In genomic region chr7:40551685-40552576, GRCh38 we compare ENCODE assay signal across 8 cellular contexts.
DNase-seq lines count a peak whose midpoint lies in the region; ATAC-seq and TF ChIP-seq lines count a peak whose summit lies in the region.

No MANE protein-coding gene starts in this region.

- peaks cover 86% of the 10 kb centered on the region for H3K79me2 ChIP-seq in SK-N-SH (ENCODE audit: insufficient read depth)

- H3K27ac Mint-ChIP-seq in activated CD8-positive, alpha-beta memory T cell treated with anti-CD3 and anti-CD28 coated beads, Interleukin-2, amount 10 ng/mL, durations not matched to agents 7 days and 5 days = no peak overlapping the region

- POLR2A ChIA-PET in SK-N-SH (lab: Yijun Ruan, JAX) = no interaction called here

- H3K4me3 ChIP-seq in SK-N-SH (ENCODE audit: low read depth in 2 of 2, low read length in 1 of 2) = no peak overlapping the region

- H3K9ac ChIP-seq in SK-N-SH = peak overlapping the region; percentile 31; the same call in 1 of the 2 replicates

- no peaks in the 10 kb centered on the region for H4K20me1 ChIP-seq in SK-N-SH (ENCODE audit: insufficient read depth)

- DNase-seq in activated CD8-positive, alpha-beta memory T cell treated with anti-CD3 and anti-CD28 coated beads, Interleukin-2, amount 10 ng/mL, durations not matched to agents 7 days and 5 days = no peak
- no peak for DNase-seq in activated CD8-positive, alpha-beta memory T cell treated with anti-CD3 and anti-CD28 coated beads, Interleukin-2, amount 50 U/mL, for 4 hours
- DNase-seq in SK-N-SH = peak; percentile 81
- DNase-seq in left lobe of liver (ENCODE audit: low spot score) = peak; percentile 46
- DNase-seq in NCI-H69 (lab: John Stamatoyannopoulos, UW) = no peak
- DNase-seq in iPS-NIHi7 (ENCODE audit: extremely low spot score) = no peak
- DNase-seq in inferior parietal cortex (ENCODE audit: extremely low spot score) = no peak

- H3K9me2 ChIP-seq in SK-N-SH = no peaks in the 10 kb centered on the region

- no peaks in the 10 kb centered on the region for H3K27me3 Mint-ChIP-seq in activated CD8-positive, alpha-beta memory T cell treated with anti-CD3 and anti-CD28 coated beads, Interleukin-2, amount 10 ng/mL, durations not matched to agents 7 days and 5 days

- no peaks in the 10 kb centered on the region for H3K36me3 Mint-ChIP-seq in activated CD8-positive, alpha-beta memory T cell treated with anti-CD3 and anti-CD28 coated beads, Interleukin-2, amount 10 ng/mL, durations not matched to agents 7 days and 5 days

- H3K4me3 Mint-ChIP-seq in activated CD8-positive, alpha-beta memory T cell treated with anti-CD3 and anti-CD28 coated beads, Interleukin-2, amount 10 ng/mL, durations not matched to agents 7 days and 5 days = no peak overlapping the region

- peaks cover 0 to 10% of the 10 kb centered on the region in 2 experiments for H3K36me3 ChIP-seq in SK-N-SH (replicated peaks in 1 of 2; ENCODE audit: control insufficient read depth in 1 of 2, insufficient read depth in 2 of 2, low read length in 1 of 2)

- peak overlapping the region; percentile 59 for H3K4me2 ChIP-seq in SK-N-SH

- peak overlapping the region; percentile 82 to 100 for H3K27ac ChIP-seq in SK-N-SH (ENCODE audit: low read depth in 2 of 2, low read length in 1 of 2)

- CTCF ChIA-PET in activated CD8-positive, alpha-beta memory T cell treated with anti-CD3 and anti-CD28 coated beads, Interleukin-2, amount 10 ng/mL, durations not matched to agents 7 days and 5 days (lab: Charles Lee) = no interaction called here
- CTCF ChIA-PET in SK-N-SH (lab: Yijun Ruan, JAX) = interaction anchor here (0.9 to 2.1 kb wide), 7 partner anchors 10 to 1153 kb away, joined by 3 to 6 read pairs (median 4); no protein-coding TSS in a partner anchor

- H3F3A ChIP-seq in SK-N-SH (replicated peaks; ENCODE audit: insufficient read depth) = peaks cover 35% of the 10 kb centered on the region

- peaks cover 2% of the 10 kb centered on the region for H3K9me3 Mint-ChIP-seq in activated CD8-positive, alpha-beta memory T cell treated with anti-CD3 and anti-CD28 coated beads, Interleukin-2, amount 10 ng/mL, durations not matched to agents 7 days and 5 days (ENCODE audit: low read depth)

- no peaks in the 10 kb centered on the region for H3K27me3 ChIP-seq in SK-N-SH (ENCODE audit: insufficient read depth)

- H3K9me3 ChIP-seq in SK-N-SH = no peaks in the 10 kb centered on the region

- H3K4me1 Mint-ChIP-seq in activated CD8-positive, alpha-beta memory T cell treated with anti-CD3 and anti-CD28 coated beads, Interleukin-2, amount 10 ng/mL, durations not matched to agents 7 days and 5 days = peaks cover 9% of the 10 kb centered on the region

- TF ChIP-seq CTCF in SK-N-SH (IDR thresholded peaks at IDR 0.05) = no peak

- peaks cover 13 to 30% of the 10 kb centered on the region in 2 experiments for H3K4me1 ChIP-seq in SK-N-SH (ENCODE audit: control insufficient read depth in 1 of 2, insufficient read depth in 2 of 2, low read depth in 1 of 2, low read length in 1 of 2)

- H2AFZ ChIP-seq in SK-N-SH (ENCODE audit: low read depth) = peak overlapping the region; percentile 18

- peak; percentile 40 for TF ChIP-seq RAD21 in SK-N-SH (IDR thresholded peaks at IDR 0.05; ENCODE audit: low read length)

- WGBS in SK-N-SH (ENCODE audit: low lambda C conversion rate) = 20% methylated on average over 8 of the region's 8 CpGs

- ATAC-seq in activated CD8-positive, alpha-beta memory T cell treated with anti-CD3 and anti-CD28 coated beads, Interleukin-2, amount 10 ng/mL, durations not matched to agents 7 days and 5 days = peak; percentile 47
- ATAC-seq in HG03025 (IDR thresholded peaks at IDR 0.05; ENCODE audit: low FRiP score, unreplicated experiment) (peak; percentile 49), left lobe of liver (peak; percentile 70)

- peak; percentile 72 to 99; a peak in 3 of 4 replicates for TF ChIP-seq EP300 in SK-N-SH (IDR thresholded peaks at IDR 0.05; ENCODE audit: borderline replicate concordance in 1 of 2, low read depth in 1 of 2, low read length in 1 of 2)

TF ChIP-seq in SK-N-SH, 30 proteins besides CTCF, POLR2A, EP300 and RAD21 (continues in another document):
- TF ChIP-seq SIN3A (IDR thresholded peaks at IDR 0.05; ENCODE audit: borderline replicate concordance, low read depth, low read length) (peak; percentile 33; the same call in 1 of the 2 replicates), GABPA (IDR thresholded peaks at IDR 0.05; ENCODE audit: low read depth) (0 out of 2 replicates have a peak, but pooled peaks have one; percentile 16), TCF12 (IDR thresholded peaks at IDR 0.05) (peak; percentile 95), FOSL2 (IDR thresholded peaks at IDR 0.05; ENCODE audit: borderline replicate concordance, low read depth) (peak; percentile 84), RCOR1 (IDR thresholded peaks at IDR 0.05; ENCODE audit: low read length) (peak; percentile 90), CHD2 (IDR thresholded peaks at IDR 0.05; ENCODE audit: low read length, partially characterized antibody) (peak; percentile 92), FOXM1 (IDR thresholded peaks at IDR 0.05; ENCODE audit: low read depth) (peak; percentile 51; the same call in 1 of the 2 replicates), TEAD4 (IDR thresholded peaks at IDR 0.05; ENCODE audit: borderline replicate concordance, insufficient read depth) (peak; percentile 53; the same call in 1 of the 2 replicates), EZH2phosphoT487 (IDR thresholded peaks at IDR 0.05; ENCODE audit: borderline replicate concordance, low read depth) (no peak), GATA2 (CRISPR knock-in tag; IDR thresholded peaks at IDR 0.05) (peak; percentile 96), MXI1 (IDR thresholded peaks at IDR 0.05; ENCODE audit: low read depth, low read length) (no peak; the same call in 1 of the 2 replicates), ELF1 (IDR thresholded peaks at IDR 0.05) (peak; percentile 37; the same call in 1 of the 2 replicates), NFIC (IDR thresholded peaks at IDR 0.05; ENCODE audit: borderline replicate concordance) (peak; percentile 36; the same call in 1 of the 2 replicates), RXRA (IDR thresholded peaks at IDR 0.05; ENCODE audit: borderline replicate concordance, low read depth) (peak; percentile 20; the same call in 1 of the 2 replicates), TAF1 (IDR thresholded peaks at IDR 0.05; ENCODE audit: borderline replicate concordance, low read depth, low read length) (no peak; the same call in 1 of the 2 replicates), FOXJ3 (CRISPR knock-in tag; IDR thresholded peaks at IDR 0.05) (peak; percentile 98), RFX5 (IDR thresholded peaks at IDR 0.05; ENCODE audit: low read length) (no peak), MEF2A (IDR thresholded peaks at IDR 0.05; ENCODE audit: borderline replicate concordance, low read depth) (0 out of 2 replicates have a peak, but pooled peaks have one; percentile 17)
- TF ChIP-seq, protein P1, sequence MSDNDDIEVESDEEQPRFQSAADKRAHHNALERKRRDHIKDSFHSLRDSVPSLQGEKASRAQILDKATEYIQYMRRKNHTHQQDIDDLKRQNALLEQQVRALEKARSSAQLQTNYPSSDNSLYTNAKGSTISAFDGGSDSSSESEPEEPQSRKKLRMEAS (IDR thresholded peaks at IDR 0.05; ENCODE audit: low read depth) = peak; percentile 17; the same call in 1 of the 2 replicates
- TF ChIP-seq, protein P2, sequence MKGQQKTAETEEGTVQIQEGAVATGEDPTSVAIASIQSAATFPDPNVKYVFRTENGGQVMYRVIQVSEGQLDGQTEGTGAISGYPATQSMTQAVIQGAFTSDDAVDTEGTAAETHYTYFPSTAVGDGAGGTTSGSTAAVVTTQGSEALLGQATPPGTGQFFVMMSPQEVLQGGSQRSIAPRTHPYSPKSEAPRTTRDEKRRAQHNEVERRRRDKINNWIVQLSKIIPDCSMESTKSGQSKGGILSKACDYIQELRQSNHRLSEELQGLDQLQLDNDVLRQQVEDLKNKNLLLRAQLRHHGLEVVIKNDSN (IDR thresholded peaks at IDR 0.05; ENCODE audit: borderline replicate concordance, low read depth) = no peak
- TF ChIP-seq, protein P3, sequence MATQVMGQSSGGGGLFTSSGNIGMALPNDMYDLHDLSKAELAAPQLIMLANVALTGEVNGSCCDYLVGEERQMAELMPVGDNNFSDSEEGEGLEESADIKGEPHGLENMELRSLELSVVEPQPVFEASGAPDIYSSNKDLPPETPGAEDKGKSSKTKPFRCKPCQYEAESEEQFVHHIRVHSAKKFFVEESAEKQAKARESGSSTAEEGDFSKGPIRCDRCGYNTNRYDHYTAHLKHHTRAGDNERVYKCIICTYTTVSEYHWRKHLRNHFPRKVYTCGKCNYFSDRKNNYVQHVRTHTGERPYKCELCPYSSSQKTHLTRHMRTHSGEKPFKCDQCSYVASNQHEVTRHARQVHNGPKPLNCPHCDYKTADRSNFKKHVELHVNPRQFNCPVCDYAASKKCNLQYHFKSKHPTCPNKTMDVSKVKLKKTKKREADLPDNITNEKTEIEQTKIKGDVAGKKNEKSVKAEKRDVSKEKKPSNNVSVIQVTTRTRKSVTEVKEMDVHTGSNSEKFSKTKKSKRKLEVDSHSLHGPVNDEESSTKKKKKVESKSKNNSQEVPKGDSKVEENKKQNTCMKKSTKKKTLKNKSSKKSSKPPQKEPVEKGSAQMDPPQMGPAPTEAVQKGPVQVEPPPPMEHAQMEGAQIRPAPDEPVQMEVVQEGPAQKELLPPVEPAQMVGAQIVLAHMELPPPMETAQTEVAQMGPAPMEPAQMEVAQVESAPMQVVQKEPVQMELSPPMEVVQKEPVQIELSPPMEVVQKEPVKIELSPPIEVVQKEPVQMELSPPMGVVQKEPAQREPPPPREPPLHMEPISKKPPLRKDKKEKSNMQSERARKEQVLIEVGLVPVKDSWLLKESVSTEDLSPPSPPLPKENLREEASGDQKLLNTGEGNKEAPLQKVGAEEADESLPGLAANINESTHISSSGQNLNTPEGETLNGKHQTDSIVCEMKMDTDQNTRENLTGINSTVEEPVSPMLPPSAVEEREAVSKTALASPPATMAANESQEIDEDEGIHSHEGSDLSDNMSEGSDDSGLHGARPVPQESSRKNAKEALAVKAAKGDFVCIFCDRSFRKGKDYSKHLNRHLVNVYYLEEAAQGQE (IDR thresholded peaks at IDR 0.05; ENCODE audit: low read depth, low read length) = 0 out of 2 replicates have a peak, but pooled peaks have one; percentile 38
- TF ChIP-seq, protein P4, sequence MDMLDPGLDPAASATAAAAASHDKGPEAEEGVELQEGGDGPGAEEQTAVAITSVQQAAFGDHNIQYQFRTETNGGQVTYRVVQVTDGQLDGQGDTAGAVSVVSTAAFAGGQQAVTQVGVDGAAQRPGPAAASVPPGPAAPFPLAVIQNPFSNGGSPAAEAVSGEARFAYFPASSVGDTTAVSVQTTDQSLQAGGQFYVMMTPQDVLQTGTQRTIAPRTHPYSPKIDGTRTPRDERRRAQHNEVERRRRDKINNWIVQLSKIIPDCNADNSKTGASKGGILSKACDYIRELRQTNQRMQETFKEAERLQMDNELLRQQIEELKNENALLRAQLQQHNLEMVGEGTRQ (IDR thresholded peaks at IDR 0.05; ENCODE audit: borderline replicate concordance, low read depth, low read length) = no peak

Comparison
In these comparisons a context has a peak if more than half of its experiments do, and no peak if none do; other contexts are left out.
1. DNase-seq: peak in SK-N-SH (single experiment) and left lobe of liver (single experiment); none in activated CD8-positive, alpha-beta memory T cell treated with anti-CD3 and anti-CD28 coated beads, Interleukin-2, amount 10 ng/mL, durations not matched to agents 7 days and 5 days (single experiment), activated CD8-positive, alpha-beta memory T cell treated with anti-CD3 and anti-CD28 coated beads, Interleukin-2, amount 50 U/mL, for 4 hours (single experiment), NCI-H69 (single experiment), iPS-NIHi7 (single experiment) and inferior parietal cortex (single experiment).
2. Peak in every context shown above with its lines, with median percentiles within 50 percentile points of each other: ATAC-seq.